8 cellular contexts compared by ENCODE assay signal in the genomic region with DNA sequence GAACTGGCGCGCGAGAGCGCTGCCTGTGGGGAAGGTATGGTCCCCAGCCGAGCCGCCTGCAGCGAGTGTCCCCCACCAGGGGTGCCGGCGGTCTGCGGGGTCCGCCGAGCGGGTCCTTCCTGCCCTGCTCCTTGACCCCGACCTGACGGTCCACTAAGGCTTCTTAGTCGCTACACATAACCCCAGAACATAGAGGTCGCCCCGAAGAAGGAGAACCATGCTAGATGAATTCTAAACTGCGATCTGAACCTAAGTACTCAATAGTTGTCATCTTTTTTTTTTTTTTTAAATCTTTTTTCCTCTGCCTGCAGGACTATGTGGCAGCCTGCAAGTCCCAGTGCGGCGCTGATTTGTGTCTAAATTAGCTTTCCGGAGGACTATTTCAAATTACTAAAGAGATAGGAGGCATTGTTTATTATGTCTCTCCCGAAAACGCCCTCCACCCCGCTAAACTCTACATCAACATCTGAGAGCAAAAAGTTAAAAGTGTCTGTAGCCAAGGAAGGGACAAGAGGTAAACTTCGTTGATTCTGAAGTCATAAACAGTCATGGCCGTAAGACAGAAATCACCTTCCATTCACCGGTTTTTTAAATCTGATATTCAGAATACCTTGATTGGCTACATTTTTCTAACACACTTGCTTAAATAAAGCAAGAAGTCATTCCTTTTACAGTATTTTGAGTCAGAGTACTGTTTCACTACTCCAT. TPM values are rescaled to one million over a fixed set of nuclear protein-coding genes. Genes with fewer than 3 reads are reported as not detected.
DNase-seq lines count a peak whose midpoint lies in the region; ATAC-seq and TF ChIP-seq lines count a peak whose summit lies in the region.

No MANE protein-coding gene starts in this region.

- intact Hi-C loops in activated CD4-positive, alpha-beta T cell treated with anti-CD3 and anti-CD28 coated beads for 36 hours (cut with DNase I, micrococcal nuclease): loop anchor here (1.0 to 5.0 kb wide), 7 partner anchors 138 to 824 kb away; a partner anchor contains a TSS

- H3K27me3 Mint-ChIP-seq in activated CD4-positive, alpha-beta T cell treated with anti-CD3 and anti-CD28 coated beads for 36 hours: no peaks in the 10 kb centered on the region

- DNase-seq in activated CD4-positive, alpha-beta T cell treated with anti-CD3 and anti-CD28 coated beads for 36 hours: peak; percentile 40
- no peak for DNase-seq in activated CD4-positive, alpha-beta T cell treated with anti-CD3 and anti-CD28 coated beads for 1 hour
- DNase-seq in Peyer's patch (no peak), SW 1271 (lab: John Stamatoyannopoulos, UW) (no peak), GM10266 (ENCODE audit: extremely low spot score) (no peak)

- peak overlapping the region; percentile 94 for H3K4me3 Mint-ChIP-seq in activated CD4-positive, alpha-beta T cell treated with anti-CD3 and anti-CD28 coated beads for 36 hours

- ATAC-seq in activated CD4-positive, alpha-beta T cell treated with anti-CD3 and anti-CD28 coated beads for 36 hours: peak; percentile 11
- peak; percentile 28 for ATAC-seq in HG02798 (IDR thresholded peaks at IDR 0.05; ENCODE audit: poor library complexity, unreplicated experiment)

- H3K9me3 Mint-ChIP-seq in activated CD4-positive, alpha-beta T cell treated with anti-CD3 and anti-CD28 coated beads for 36 hours (ENCODE audit: low read depth): no peaks in the 10 kb centered on the region

- POLR2A ChIA-PET in activated CD4-positive, alpha-beta T cell treated with anti-CD3 and anti-CD28 coated beads for 36 hours (lab: Charles Lee): interaction anchor here (0.6 to 0.7 kb wide), 2 partner anchors 73 to 138 kb away, joined by 3 read pairs; a partner anchor contains a TSS

- peak overlapping the region; percentile 100 for H3K27ac Mint-ChIP-seq in activated CD4-positive, alpha-beta T cell treated with anti-CD3 and anti-CD28 coated beads for 36 hours

- H3K4me3 ChIP-seq in Peyer's patch (peak overlapping the region; percentile 49 to 86 (median 58)), duodenal mucosa (ENCODE audit: low read depth in 1 of 2, low read length in 2 of 2) (peak overlapping the region; percentile 71 to 90), muscle layer of colon (ENCODE audit: low read depth in 1 of 2, low read length in 2 of 2) (peak overlapping the region; percentile 84 to 85)

- CTCF ChIA-PET in activated CD4-positive, alpha-beta T cell treated with anti-CD3 and anti-CD28 coated beads for 36 hours (lab: Charles Lee): interaction anchor here (0.9 to 1.3 kb wide), 5 partner anchors 14 to 286 kb away, joined by 3 to 7 read pairs (median 4); a partner anchor contains a TSS

- H3K9ac ChIP-seq in duodenal mucosa (ENCODE audit: low read depth in 1 of 2, low read length in 2 of 2) (peak overlapping the region; percentile 77 to 82), muscle layer of colon (ENCODE audit: low read length) (peak overlapping the region; percentile 78)

- peaks cover 19% of the 10 kb centered on the region for H3K4me1 Mint-ChIP-seq in activated CD4-positive, alpha-beta T cell treated with anti-CD3 and anti-CD28 coated beads for 36 hours

- no peaks in the 10 kb centered on the region for H3K36me3 Mint-ChIP-seq in activated CD4-positive, alpha-beta T cell treated with anti-CD3 and anti-CD28 coated beads for 36 hours (ENCODE audit: low read depth)

- H3K27me3 ChIP-seq in Peyer's patch (no peaks in the 10 kb centered on the region), duodenal mucosa (ENCODE audit: control insufficient read depth in 1 of 2, insufficient read depth in 2 of 2, low read length in 2 of 2) (no peaks in the 10 kb centered on the region), muscle layer of colon (ENCODE audit: control insufficient read depth in 1 of 2, insufficient read depth in 2 of 2, low read length in 2 of 2) (no peaks in the 10 kb centered on the region)

- H3K36me3 ChIP-seq in Peyer's patch (no peaks in the 10 kb centered on the region), duodenal mucosa (ENCODE audit: control insufficient read depth in 1 of 2, insufficient read depth in 2 of 2, low read length in 2 of 2) (no peaks in the 10 kb centered on the region), muscle layer of colon (ENCODE audit: insufficient read depth, low read length) (no peaks in the 10 kb centered on the region)

- TF ChIP-seq CTCF in Peyer's patch (IDR thresholded peaks at IDR 0.05) (no peak), GM10266 (IDR thresholded peaks at IDR 0.05; ENCODE audit: control insufficient read depth, insufficient read depth, low read depth, missing control alignments) (no peak)

- no peaks in the 10 kb centered on the region for H3K9me3 ChIP-seq in Peyer's patch
- no peaks in the 10 kb centered on the region for H3K9me3 ChIP-seq in duodenal mucosa (ENCODE audit: control insufficient read depth in 1 of 2, low read length in 2 of 2)
- H3K9me3 ChIP-seq in muscle layer of colon (ENCODE audit: low read length): no peaks in the 10 kb centered on the region

- TF ChIP-seq POLR2A in Peyer's patch (IDR thresholded peaks at IDR 0.05): peak in 1 of 2 donors; percentile 14

- peaks cover 0 to 4% (median 2%) of the 10 kb centered on the region in 4 donors for H3K4me1 ChIP-seq in Peyer's patch
- peaks cover 0 to 5% of the 10 kb centered on the region in 2 donors for H3K4me1 ChIP-seq in duodenal mucosa (ENCODE audit: control insufficient read depth in 1 of 2, insufficient read depth in 2 of 2, low read length in 2 of 2)
- H3K4me1 ChIP-seq in muscle layer of colon (ENCODE audit: insufficient read depth, low read length): peaks cover 3% of the 10 kb centered on the region

- H3K27ac ChIP-seq in Peyer's patch (peak overlapping the region; percentile 83 to 93 (median 87)), duodenal mucosa (ENCODE audit: low read depth, low read length) (peak overlapping the region; percentile 90), muscle layer of colon (ENCODE audit: low read depth, low read length) (peak overlapping the region; percentile 80)

RNA-seq across cellular contexts. Expression of a gene that starts 0.5 kb away (rescaled TPM):
- under 1 TPM; 0.37 to 0.47 TPM for total RNA-seq in activated CD4-positive, alpha-beta T cell treated with anti-CD3 and anti-CD28 coated beads for 36 hours
- total RNA-seq in Peyer's patch: under 1 TPM in 2 of 4 donors, not detected in 2; 0.35 to 0.94 TPM
